ENCODE assay signal across 2 cellular contexts in the genomic region with DNA sequence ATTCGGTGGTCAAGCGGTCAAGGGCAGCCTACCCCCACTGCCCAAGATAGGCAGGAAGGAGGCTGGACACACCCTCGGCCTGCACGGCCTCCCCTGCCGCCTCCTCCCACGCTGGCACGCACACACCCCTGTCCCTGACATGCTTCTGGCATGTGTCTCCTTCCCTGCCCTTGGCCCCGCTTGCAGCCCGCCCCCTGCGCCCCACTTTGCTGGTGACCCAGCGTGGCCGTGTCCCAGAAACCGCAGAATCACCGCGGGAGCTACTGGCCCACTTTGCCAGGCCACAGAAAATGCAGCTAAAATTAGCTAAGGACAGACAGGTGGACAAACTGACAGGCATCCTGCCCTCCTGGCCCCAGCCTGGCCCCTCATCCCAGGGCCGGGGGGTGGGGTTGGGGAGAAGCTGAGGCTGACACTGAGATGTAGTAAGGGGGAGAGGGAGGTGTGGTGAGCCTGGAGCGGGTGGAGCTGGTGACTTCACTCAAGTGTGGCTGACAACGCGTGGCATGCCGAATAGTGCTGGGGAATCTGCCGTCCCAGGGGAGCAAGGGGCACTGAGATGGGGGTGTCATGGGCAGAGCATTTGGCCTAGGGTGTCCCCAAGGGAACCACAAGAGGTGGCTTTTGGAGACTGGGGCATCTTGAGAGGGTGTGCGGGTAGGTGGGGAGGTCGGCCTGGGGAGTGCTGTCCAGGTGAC.
TF ChIP-seq lines count a peak whose summit lies in the region.

No MANE protein-coding gene starts in this region.

TF ChIP-seq in HEK293, 187 proteins besides CTCF, POLR2A, EP300 and RAD21 (continues in another document):
- TF ChIP-seq SP7 (tag by site-specific recombination; IDR thresholded peaks at IDR 0.05): no peak
- TF ChIP-seq, protein P1, sequence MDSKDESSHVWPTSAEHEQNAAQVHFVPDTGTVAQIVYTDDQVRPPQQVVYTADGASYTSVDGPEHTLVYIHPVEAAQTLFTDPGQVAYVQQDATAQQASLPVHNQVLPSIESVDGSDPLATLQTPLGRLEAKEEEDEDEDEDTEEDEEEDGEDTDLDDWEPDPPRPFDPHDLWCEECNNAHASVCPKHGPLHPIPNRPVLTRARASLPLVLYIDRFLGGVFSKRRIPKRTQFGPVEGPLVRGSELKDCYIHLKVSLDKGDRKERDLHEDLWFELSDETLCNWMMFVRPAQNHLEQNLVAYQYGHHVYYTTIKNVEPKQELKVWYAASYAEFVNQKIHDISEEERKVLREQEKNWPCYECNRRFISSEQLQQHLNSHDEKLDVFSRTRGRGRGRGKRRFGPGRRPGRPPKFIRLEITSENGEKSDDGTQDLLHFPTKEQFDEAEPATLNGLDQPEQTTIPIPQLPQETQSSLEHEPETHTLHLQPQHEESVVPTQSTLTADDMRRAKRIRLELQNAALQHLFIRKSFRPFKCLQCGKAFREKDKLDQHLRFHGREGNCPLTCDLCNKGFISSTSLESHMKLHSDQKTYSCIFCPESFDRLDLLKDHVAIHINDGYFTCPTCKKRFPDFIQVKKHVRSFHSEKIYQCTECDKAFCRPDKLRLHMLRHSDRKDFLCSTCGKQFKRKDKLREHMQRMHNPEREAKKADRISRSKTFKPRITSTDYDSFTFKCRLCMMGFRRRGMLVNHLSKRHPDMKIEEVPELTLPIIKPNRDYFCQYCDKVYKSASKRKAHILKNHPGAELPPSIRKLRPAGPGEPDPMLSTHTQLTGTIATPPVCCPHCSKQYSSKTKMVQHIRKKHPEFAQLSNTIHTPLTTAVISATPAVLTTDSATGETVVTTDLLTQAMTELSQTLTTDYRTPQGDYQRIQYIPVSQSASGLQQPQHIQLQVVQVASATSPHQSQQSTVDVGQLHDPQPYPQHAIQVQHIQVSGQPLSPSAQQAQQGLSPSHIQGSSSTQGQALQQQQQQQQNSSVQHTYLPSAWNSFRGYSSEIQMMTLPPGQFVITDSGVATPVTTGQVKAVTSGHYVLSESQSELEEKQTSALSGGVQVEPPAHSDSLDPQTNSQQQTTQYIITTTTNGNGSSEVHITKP (tag by site-specific recombination; IDR thresholded peaks at IDR 0.05): no peak
- peak; percentile 76 for TF ChIP-seq KLF1 (tag by site-specific recombination; IDR thresholded peaks at IDR 0.05)
- no peak for TF ChIP-seq ZBTB21 (tag by site-specific recombination; IDR thresholded peaks at IDR 0.05)
- TF ChIP-seq, protein P2, sequence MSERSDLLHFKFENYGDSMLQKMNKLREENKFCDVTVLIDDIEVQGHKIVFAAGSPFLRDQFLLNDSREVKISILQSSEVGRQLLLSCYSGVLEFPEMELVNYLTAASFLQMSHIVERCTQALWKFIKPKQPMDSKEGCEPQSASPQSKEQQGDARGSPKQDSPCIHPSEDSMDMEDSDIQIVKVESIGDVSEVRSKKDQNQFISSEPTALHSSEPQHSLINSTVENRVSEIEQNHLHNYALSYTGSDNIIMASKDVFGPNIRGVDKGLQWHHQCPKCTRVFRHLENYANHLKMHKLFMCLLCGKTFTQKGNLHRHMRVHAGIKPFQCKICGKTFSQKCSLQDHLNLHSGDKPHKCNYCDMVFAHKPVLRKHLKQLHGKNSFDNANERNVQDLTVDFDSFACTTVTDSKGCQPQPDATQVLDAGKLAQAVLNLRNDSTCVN (tag by site-specific recombination; optimal IDR thresholded peaks at IDR 0.05): no peak
- TF ChIP-seq ZNF280D (tag by site-specific recombination; IDR thresholded peaks at IDR 0.05): no peak
- TF ChIP-seq PATZ1 (tag by site-specific recombination; IDR thresholded peaks at IDR 0.05): peak; percentile 50; the same call in 1 of the 2 replicates
- TF ChIP-seq SCRT2 (tag by site-specific recombination; IDR thresholded peaks at IDR 0.05): 0 out of 2 replicates have a peak, but pooled peaks have one; percentile 49
- TF ChIP-seq YY1 (tag by site-specific recombination; IDR thresholded peaks at IDR 0.05): no peak
- no peak for TF ChIP-seq ZNF670 (tag by site-specific recombination; IDR thresholded peaks at IDR 0.05; ENCODE audit: low read depth)

TF ChIP-seq in H1, 55 proteins besides CTCF, POLR2A, EP300 and RAD21:
- no peak for TF ChIP-seq BCL11A (IDR thresholded peaks at IDR 0.05; ENCODE audit: low read depth in 2 of 2, low read length in 2 of 2)
- no peak for TF ChIP-seq SIN3A (conservative IDR thresholded peaks at IDR 0.05 in 1 of 2, IDR thresholded peaks at IDR 0.05 in 1 of 2; ENCODE audit: low read depth in 1 of 2, low read length in 2 of 2)
- TF ChIP-seq ATF3 (IDR thresholded peaks at IDR 0.05; ENCODE audit: insufficient read depth, low read depth, low read length): no peak
- no peak for TF ChIP-seq BRCA1 (IDR thresholded peaks at IDR 0.05; ENCODE audit: low read depth, low read length)
TF ChIP-seq in H1: peak in this region for 0.
